2 cellular contexts compared by ENCODE assay signal in genomic region chr21:35027558-35028450, GRCh38.
TF ChIP-seq lines count a peak whose summit lies in the region.

No MANE protein-coding gene starts in this region.

TF ChIP-seq in HepG2, 621 proteins besides CTCF, POLR2A, EP300 and RAD21:
- no peak for TF ChIP-seq FOXM1 (CRISPR knock-in tag; IDR thresholded peaks at IDR 0.05)
- TF ChIP-seq ZNF800 (CRISPR knock-in tag; IDR thresholded peaks at IDR 0.05): no peak
- TF ChIP-seq NFYB (CRISPR knock-in tag; IDR thresholded peaks at IDR 0.05): peak; percentile 3; the same call in 1 of the 2 replicates
- 0 out of 2 replicates have a peak, but pooled peaks have one; percentile 3 for TF ChIP-seq GFI1 (CRISPR knock-in tag; IDR thresholded peaks at IDR 0.05; ENCODE audit: borderline replicate concordance)
- TF ChIP-seq NR2F2 (IDR thresholded peaks at IDR 0.05; ENCODE audit: borderline replicate concordance, low read depth): peak; percentile 3; the same call in 1 of the 2 replicates
- TF ChIP-seq HDAC1 (CRISPR knock-in tag; IDR thresholded peaks at IDR 0.05): 0 out of 2 replicates have a peak, but pooled peaks have one; percentile 23
- no peak for TF ChIP-seq CREBL2 (CRISPR knock-in tag; IDR thresholded peaks at IDR 0.05; ENCODE audit: borderline replicate concordance)
- 0 out of 2 replicates have a peak, but pooled peaks have one; percentile 0 for TF ChIP-seq RARA (CRISPR knock-in tag; IDR thresholded peaks at IDR 0.05)

TF ChIP-seq in H1, 55 proteins besides CTCF, POLR2A, EP300 and RAD21:
- no peak for TF ChIP-seq ATF2 (IDR thresholded peaks at IDR 0.05; ENCODE audit: low read length)
